ENCODE assay signal across 1 cellular context in the genomic region with DNA sequence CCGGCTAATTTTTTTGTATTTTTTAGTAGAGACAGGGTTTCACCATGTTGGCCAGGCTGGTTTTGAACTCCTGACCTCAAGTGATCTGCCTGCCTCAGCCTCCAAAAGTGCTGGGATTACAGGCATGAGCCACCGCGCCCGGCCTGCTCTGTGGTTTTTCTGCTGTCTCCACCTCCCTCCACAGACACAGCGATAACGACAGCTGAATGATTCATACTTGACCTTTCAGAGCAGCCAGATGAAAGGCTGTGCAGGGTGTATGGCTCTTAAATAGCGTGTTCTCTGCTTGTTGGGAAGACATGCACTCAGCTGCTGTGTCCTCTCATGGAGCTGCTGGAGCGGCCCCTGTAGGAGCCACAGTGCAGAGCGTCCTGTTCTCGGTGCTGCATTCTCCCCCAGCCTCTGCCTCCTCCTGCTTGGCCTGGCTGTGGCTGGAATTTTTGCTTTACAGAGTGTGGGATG.
TF ChIP-seq lines count a peak whose summit lies in the region.
"Not testable (repeated sequence)": the region's sequence is repeated elsewhere in the genome, so short reads cannot be mapped to it uniquely, and the experiment has no call there.

No MANE protein-coding gene starts in this region.

TF ChIP-seq in HepG2, 621 proteins besides CTCF, POLR2A, EP300 and RAD21 (continued from another document and continues in another):
- TF ChIP-seq, protein P1, sequence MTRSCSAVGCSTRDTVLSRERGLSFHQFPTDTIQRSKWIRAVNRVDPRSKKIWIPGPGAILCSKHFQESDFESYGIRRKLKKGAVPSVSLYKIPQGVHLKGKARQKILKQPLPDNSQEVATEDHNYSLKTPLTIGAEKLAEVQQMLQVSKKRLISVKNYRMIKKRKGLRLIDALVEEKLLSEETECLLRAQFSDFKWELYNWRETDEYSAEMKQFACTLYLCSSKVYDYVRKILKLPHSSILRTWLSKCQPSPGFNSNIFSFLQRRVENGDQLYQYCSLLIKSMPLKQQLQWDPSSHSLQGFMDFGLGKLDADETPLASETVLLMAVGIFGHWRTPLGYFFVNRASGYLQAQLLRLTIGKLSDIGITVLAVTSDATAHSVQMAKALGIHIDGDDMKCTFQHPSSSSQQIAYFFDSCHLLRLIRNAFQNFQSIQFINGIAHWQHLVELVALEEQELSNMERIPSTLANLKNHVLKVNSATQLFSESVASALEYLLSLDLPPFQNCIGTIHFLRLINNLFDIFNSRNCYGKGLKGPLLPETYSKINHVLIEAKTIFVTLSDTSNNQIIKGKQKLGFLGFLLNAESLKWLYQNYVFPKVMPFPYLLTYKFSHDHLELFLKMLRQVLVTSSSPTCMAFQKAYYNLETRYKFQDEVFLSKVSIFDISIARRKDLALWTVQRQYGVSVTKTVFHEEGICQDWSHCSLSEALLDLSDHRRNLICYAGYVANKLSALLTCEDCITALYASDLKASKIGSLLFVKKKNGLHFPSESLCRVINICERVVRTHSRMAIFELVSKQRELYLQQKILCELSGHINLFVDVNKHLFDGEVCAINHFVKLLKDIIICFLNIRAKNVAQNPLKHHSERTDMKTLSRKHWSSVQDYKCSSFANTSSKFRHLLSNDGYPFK (CRISPR knock-in tag; IDR thresholded peaks at IDR 0.05; ENCODE audit: borderline replicate concordance), result 0 out of 2 replicates have a peak, but pooled peaks have one; percentile 25
- TF ChIP-seq HNF1B (CRISPR knock-in tag; IDR thresholded peaks at IDR 0.05), result peak; percentile 94
- peak; percentile 67; the same call in 1 of the 2 replicates for TF ChIP-seq THAP11 (CRISPR knock-in tag; IDR thresholded peaks at IDR 0.05)
- TF ChIP-seq, protein P2, sequence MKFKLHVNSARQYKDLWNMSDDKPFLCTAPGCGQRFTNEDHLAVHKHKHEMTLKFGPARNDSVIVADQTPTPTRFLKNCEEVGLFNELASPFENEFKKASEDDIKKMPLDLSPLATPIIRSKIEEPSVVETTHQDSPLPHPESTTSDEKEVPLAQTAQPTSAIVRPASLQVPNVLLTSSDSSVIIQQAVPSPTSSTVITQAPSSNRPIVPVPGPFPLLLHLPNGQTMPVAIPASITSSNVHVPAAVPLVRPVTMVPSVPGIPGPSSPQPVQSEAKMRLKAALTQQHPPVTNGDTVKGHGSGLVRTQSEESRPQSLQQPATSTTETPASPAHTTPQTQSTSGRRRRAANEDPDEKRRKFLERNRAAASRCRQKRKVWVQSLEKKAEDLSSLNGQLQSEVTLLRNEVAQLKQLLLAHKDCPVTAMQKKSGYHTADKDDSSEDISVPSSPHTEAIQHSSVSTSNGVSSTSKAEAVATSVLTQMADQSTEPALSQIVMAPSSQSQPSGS (CRISPR knock-in tag; IDR thresholded peaks at IDR 0.05), result peak; percentile 68; the same call in 1 of the 2 replicates
- 0 out of 2 replicates have a peak, but pooled peaks have one; percentile 29 for TF ChIP-seq BRD4 (CRISPR knock-in tag; IDR thresholded peaks at IDR 0.05)
- TF ChIP-seq YEATS2 (CRISPR knock-in tag; IDR thresholded peaks at IDR 0.05; ENCODE audit: borderline replicate concordance), result peak; percentile 56; the same call in 1 of the 2 replicates
- TF ChIP-seq CBX5 (CRISPR knock-in tag; IDR thresholded peaks at IDR 0.05; ENCODE audit: borderline replicate concordance), result peak; percentile 75; the same call in 1 of the 2 replicates
- TF ChIP-seq ZNF792 (CRISPR knock-in tag; IDR thresholded peaks at IDR 0.05), result peak; percentile 74; the same call in 1 of the 2 replicates
- TF ChIP-seq MIXL1 (CRISPR knock-in tag; IDR thresholded peaks at IDR 0.05), result peak; percentile 90
- peak; percentile 75 for TF ChIP-seq KAT8 (CRISPR knock-in tag; IDR thresholded peaks at IDR 0.05)
- TF ChIP-seq HMG20B (CRISPR knock-in tag; conservative IDR thresholded peaks at IDR 0.05), result peak; percentile 92
- TF ChIP-seq GATA4 (IDR thresholded peaks at IDR 0.05; ENCODE audit: borderline replicate concordance, low read depth), result peak; percentile 63; the same call in 1 of the 2 replicates
- TF ChIP-seq ADNP (CRISPR knock-in tag; IDR thresholded peaks at IDR 0.05), result peak; percentile 81
- TF ChIP-seq JUND (CRISPR knock-in tag; IDR thresholded peaks at IDR 0.05), result peak; percentile 93
- TF ChIP-seq ZBTB3 (CRISPR knock-in tag; IDR thresholded peaks at IDR 0.05; ENCODE audit: borderline replicate concordance, low read depth), result 0 out of 2 replicates have a peak, but pooled peaks have one; percentile 51
- TF ChIP-seq, protein P3, sequence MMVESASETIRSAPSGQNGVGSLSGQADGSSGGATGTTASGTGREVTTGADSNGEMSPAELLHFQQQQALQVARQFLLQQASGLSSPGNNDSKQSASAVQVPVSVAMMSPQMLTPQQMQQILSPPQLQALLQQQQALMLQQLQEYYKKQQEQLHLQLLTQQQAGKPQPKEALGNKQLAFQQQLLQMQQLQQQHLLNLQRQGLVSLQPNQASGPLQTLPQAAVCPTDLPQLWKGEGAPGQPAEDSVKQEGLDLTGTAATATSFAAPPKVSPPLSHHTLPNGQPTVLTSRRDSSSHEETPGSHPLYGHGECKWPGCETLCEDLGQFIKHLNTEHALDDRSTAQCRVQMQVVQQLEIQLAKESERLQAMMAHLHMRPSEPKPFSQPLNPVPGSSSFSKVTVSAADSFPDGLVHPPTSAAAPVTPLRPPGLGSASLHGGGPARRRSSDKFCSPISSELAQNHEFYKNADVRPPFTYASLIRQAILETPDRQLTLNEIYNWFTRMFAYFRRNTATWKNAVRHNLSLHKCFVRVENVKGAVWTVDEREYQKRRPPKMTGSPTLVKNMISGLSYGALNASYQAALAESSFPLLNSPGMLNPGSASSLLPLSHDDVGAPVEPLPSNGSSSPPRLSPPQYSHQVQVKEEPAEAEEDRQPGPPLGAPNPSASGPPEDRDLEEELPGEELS (CRISPR knock-in tag; IDR thresholded peaks at IDR 0.05), result peak; percentile 80
- not testable (repeated sequence) for TF ChIP-seq ATF7, LCORL (IDR thresholded peaks at IDR 0.05)
- TF ChIP-seq ATF7 (CRISPR knock-in tag; IDR thresholded peaks at IDR 0.05), result 0 out of 2 replicates have a peak, but pooled peaks have one; percentile 45
- 0 out of 2 replicates have a peak, but pooled peaks have one; percentile 39 for TF ChIP-seq ZNF891 (CRISPR knock-in tag; IDR thresholded peaks at IDR 0.05)
- peak; percentile 87 for TF ChIP-seq TEAD3 (CRISPR knock-in tag; optimal IDR thresholded peaks at IDR 0.05; ENCODE audit: borderline replicate concordance)
- peak; percentile 92; the same call in 1 of the 2 replicates for TF ChIP-seq RXRA (CRISPR knock-in tag; IDR thresholded peaks at IDR 0.05)
- TF ChIP-seq ZHX1 (CRISPR knock-in tag; IDR thresholded peaks at IDR 0.05; ENCODE audit: low read depth), result peak; percentile 48; the same call in 1 of the 2 replicates
- TF ChIP-seq HMG20A (CRISPR knock-in tag; IDR thresholded peaks at IDR 0.05; ENCODE audit: borderline replicate concordance), result peak; percentile 88
- peak; percentile 43; the same call in 1 of the 2 replicates for TF ChIP-seq DPF2 (CRISPR knock-in tag; IDR thresholded peaks at IDR 0.05; ENCODE audit: borderline replicate concordance, low read depth)
- TF ChIP-seq NR2F2 (IDR thresholded peaks at IDR 0.05; ENCODE audit: borderline replicate concordance, low read depth), result peak; percentile 96
- 0 out of 2 replicates have a peak, but pooled peaks have one; percentile 36 for TF ChIP-seq REL (CRISPR knock-in tag; conservative IDR thresholded peaks at IDR 0.05)
- peak; percentile 67; the same call in 1 of the 2 replicates for TF ChIP-seq NCOA2 (CRISPR knock-in tag; IDR thresholded peaks at IDR 0.05)
- peak; percentile 75; the same call in 1 of the 2 replicates for TF ChIP-seq MEIS2 (CRISPR knock-in tag; IDR thresholded peaks at IDR 0.05)
- peak; percentile 70 for TF ChIP-seq DRAP1 (CRISPR knock-in tag; IDR thresholded peaks at IDR 0.05)
- TF ChIP-seq GTF3A (CRISPR knock-in tag; conservative IDR thresholded peaks at IDR 0.05), result 0 out of 2 replicates have a peak, but pooled peaks have one; percentile 63
- TF ChIP-seq, protein P4, sequence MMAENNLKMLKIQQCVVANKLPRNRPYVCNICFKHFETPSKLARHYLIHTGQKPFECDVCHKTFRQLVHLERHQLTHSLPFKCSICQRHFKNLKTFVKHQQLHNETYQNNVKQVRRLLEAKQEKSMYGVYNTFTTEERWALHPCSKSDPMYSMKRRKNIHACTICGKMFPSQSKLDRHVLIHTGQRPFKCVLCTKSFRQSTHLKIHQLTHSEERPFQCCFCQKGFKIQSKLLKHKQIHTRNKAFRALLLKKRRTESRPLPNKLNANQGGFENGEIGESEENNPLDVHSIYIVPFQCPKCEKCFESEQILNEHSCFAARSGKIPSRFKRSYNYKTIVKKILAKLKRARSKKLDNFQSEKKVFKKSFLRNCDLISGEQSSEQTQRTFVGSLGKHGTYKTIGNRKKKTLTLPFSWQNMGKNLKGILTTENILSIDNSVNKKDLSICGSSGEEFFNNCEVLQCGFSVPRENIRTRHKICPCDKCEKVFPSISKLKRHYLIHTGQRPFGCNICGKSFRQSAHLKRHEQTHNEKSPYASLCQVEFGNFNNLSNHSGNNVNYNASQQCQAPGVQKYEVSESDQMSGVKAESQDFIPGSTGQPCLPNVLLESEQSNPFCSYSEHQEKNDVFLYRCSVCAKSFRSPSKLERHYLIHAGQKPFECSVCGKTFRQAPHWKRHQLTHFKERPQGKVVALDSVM (CRISPR knock-in tag; IDR thresholded peaks at IDR 0.05), result peak; percentile 56; the same call in 1 of the 2 replicates
- peak; percentile 89 for TF ChIP-seq TFAP4 (IDR thresholded peaks at IDR 0.05; ENCODE audit: borderline replicate concordance, low read depth)
- TF ChIP-seq LCORL (CRISPR knock-in tag; IDR thresholded peaks at IDR 0.05), result peak; percentile 87
- TF ChIP-seq ZNF629 (CRISPR knock-in tag; conservative IDR thresholded peaks at IDR 0.05), result peak; percentile 37; the same call in 1 of the 2 replicates
- TF ChIP-seq, protein P5, sequence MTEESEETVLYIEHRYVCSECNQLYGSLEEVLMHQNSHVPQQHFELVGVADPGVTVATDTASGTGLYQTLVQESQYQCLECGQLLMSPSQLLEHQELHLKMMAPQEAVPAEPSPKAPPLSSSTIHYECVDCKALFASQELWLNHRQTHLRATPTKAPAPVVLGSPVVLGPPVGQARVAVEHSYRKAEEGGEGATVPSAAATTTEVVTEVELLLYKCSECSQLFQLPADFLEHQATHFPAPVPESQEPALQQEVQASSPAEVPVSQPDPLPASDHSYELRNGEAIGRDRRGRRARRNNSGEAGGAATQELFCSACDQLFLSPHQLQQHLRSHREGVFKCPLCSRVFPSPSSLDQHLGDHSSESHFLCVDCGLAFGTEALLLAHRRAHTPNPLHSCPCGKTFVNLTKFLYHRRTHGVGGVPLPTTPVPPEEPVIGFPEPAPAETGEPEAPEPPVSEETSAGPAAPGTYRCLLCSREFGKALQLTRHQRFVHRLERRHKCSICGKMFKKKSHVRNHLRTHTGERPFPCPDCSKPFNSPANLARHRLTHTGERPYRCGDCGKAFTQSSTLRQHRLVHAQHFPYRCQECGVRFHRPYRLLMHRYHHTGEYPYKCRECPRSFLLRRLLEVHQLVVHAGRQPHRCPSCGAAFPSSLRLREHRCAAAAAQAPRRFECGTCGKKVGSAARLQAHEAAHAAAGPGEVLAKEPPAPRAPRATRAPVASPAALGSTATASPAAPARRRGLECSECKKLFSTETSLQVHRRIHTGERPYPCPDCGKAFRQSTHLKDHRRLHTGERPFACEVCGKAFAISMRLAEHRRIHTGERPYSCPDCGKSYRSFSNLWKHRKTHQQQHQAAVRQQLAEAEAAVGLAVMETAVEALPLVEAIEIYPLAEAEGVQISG (CRISPR knock-in tag; IDR thresholded peaks at IDR 0.05), result peak; percentile 72
- TF ChIP-seq ZSCAN9 (CRISPR knock-in tag; IDR thresholded peaks at IDR 0.05; ENCODE audit: borderline replicate concordance), result peak; percentile 72; the same call in 1 of the 2 replicates
- TF ChIP-seq ZNF329 (CRISPR knock-in tag; IDR thresholded peaks at IDR 0.05; ENCODE audit: low read depth), result 0 out of 2 replicates have a peak, but pooled peaks have one; percentile 42
